In genomic region chr6:30142665-30143064, GRCh38 we compare ENCODE assay signal across 30 cellular contexts.
DNase-seq lines count a peak whose midpoint lies in the region; ATAC-seq, FAIRE-seq and TF ChIP-seq lines count a peak whose summit lies in the region.
"Had no signal": no experiment of that assay in that cellular context is flagged by ENCODE, and none has a peak within 500 bp of the region (broad histone marks: within the 10 kb centered on the region; RNA-seq: fewer than 3 reads in every experiment).

No MANE protein-coding gene starts in this region.

- no peak for DNase-seq in retina
- DNase-seq: 8988T; ACHN; AML-193; BE2C; C1 segment of cervical spinal cord; Caco-2; Calu3; CD4-positive, alpha-beta memory T cell; CD4-positive, alpha-beta T cell; CD4-positive, CD25-positive, alpha-beta regulatory T cell; CD8-positive, alpha-beta memory T cell; CD8-positive, alpha-beta T cell; COR-L47; DMS 273 treated with DMSO at 0.1 percent for 48 hours; DMS153; DMS53; DMS79; DMS79 treated with DMSO at 0.1 percent for 48 hours; DND-41; EL had no signal

- H3K27ac ChIP-seq in HEK293 (ENCODE audit: extremely low read depth, low read depth, low read length): no peak overlapping the region
- H3K27ac ChIP-seq: 22Rv1; A549; BLaER1; BLaER1 treated with 17β-estradiol and CSF1 and Interleukin-3, amounts not matched to agents 10 nM and 100 nM; C4-2B had no signal

- FAIRE-seq in A204.1 (lab: Jason Lieb, UNC): peak; percentile 23
- FAIRE-seq: A549, D721Med had no signal

- H3K9me3 ChIP-seq in HEK293 (ENCODE audit: control insufficient read depth, insufficient read depth, low read depth, low read length): no peaks in the 10 kb centered on the region
- H3K9me3 ChIP-seq: A549; BE2C; BLaER1; BLaER1 treated with 17β-estradiol and CSF1 and Interleukin-3, amounts not matched to agents 10 nM and 100 nM; Caco-2 had no signal

- H3K4me1 ChIP-seq in HEK293 (ENCODE audit: control insufficient read depth, insufficient read depth, low read length): peaks cover 2% of the 10 kb centered on the region; the same call in 1 of the 2 replicates
- H3K4me1 ChIP-seq: A549, BE2C had no signal

- POLR2A ChIA-PET in HEK293 (lab: Yijun Ruan, JAX): no interaction called here

- CTCF ChIA-PET in HEK293 (lab: Yijun Ruan, JAX): interaction anchor here (0.7 to 9.3 kb wide), 2 partner anchors 12 to 156 kb away, joined by 3 to 126 read pairs; no protein-coding TSS in a partner anchor

- no peak for TF ChIP-seq CTCF in HEK293 (tag by site-specific recombination; IDR thresholded peaks at IDR 0.05)

- H3K36me3 ChIP-seq in HEK293 (ENCODE audit: control insufficient read depth in 2 of 2, insufficient read depth in 1 of 2, low read length in 2 of 2): no peaks in the 10 kb centered on the region
- H3K36me3 ChIP-seq: BE2C; BLaER1; BLaER1 treated with 17β-estradiol and CSF1 and Interleukin-3, amounts not matched to agents 10 nM and 100 nM had no signal

- H3K4me3 ChIP-seq in HEK293 (ENCODE audit: low read depth, low read length): no peak overlapping the region
- H3K4me3 ChIP-seq: A549; BLaER1; BLaER1 treated with 17β-estradiol and CSF1 and Interleukin-3, amounts not matched to agents 10 nM and 100 nM had no signal

- no peak for ATAC-seq in GM19328 (IDR thresholded peaks at IDR 0.05; ENCODE audit: unreplicated experiment)
- ATAC-seq: A549; CD8-positive, alpha-beta T cell had no signal

TF ChIP-seq in HEK293, 187 proteins besides CTCF, POLR2A, EP300 and RAD21:
- peak; percentile 96 for TF ChIP-seq ZNF660 (tag by site-specific recombination; IDR thresholded peaks at IDR 0.05)
- no peak for TF ChIP-seq ZNF624 (tag by site-specific recombination; IDR thresholded peaks at IDR 0.05)
- no peak for TF ChIP-seq ZNF112 (tag by site-specific recombination; IDR thresholded peaks at IDR 0.05)
- TF ChIP-seq ZNF211 (tag by site-specific recombination; IDR thresholded peaks at IDR 0.05; ENCODE audit: low read depth): no peak
- TF ChIP-seq SETDB1 (IDR thresholded peaks at IDR 0.05; ENCODE audit: insufficient read length, low read length): no peak
